Comparison of ENCODE assay signal across 8 cellular contexts in the genomic region with DNA sequence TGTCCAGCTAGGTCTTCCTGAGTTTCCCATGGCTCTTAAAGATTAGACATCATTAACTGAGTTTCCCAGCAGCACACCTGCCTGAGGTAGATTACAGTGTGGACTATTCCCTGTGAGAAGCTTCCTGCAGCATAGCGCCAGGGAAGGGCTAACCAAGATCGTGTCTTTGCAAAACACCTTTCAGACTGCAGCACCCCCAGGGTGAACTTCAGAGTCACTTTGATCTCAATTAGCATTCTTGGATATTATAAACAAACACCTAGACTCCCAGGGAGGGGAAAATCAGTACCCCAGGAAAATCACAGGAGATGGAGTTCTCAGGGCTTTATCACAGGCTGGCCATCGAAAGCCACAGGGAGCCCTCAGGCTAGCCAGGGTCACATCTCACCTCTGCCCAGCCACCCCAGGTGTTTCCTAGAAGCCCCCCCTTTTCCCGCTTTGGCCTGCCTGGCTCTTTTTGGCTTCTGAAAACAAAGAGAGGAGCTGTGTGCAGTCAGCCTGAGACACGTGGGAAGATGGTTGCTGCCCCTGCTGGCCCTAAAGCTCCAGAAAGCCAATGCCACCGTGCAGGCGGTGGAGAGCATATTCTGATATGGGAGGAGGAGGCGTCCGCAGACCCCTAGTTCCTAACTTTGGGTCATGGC. TPM values are rescaled to one million over a fixed set of nuclear protein-coding genes. Genes with fewer than 3 reads are reported as not detected.
DNase-seq lines count a peak whose midpoint lies in the region; ATAC-seq and TF ChIP-seq lines count a peak whose summit lies in the region.

No MANE protein-coding gene starts in this region.

- H2BK12ac ChIP-seq in trophoblast cell (ENCODE audit: low read length): no peak overlapping the region

- H3K18ac ChIP-seq in trophoblast cell (ENCODE audit: low read length): no peak overlapping the region

- no peak overlapping the region for H3K4ac ChIP-seq in trophoblast cell (ENCODE audit: low read depth, low read length)

- H3K36me3 ChIP-seq in BLaER1 (no peaks in the 10 kb centered on the region), Loucy (ENCODE audit: insufficient read depth, low read length) (no peaks in the 10 kb centered on the region), colonic mucosa (no peaks in the 10 kb centered on the region), trophoblast cell (ENCODE audit: control insufficient read depth in 1 of 2, insufficient read depth in 2 of 2, low read length in 2 of 2) (no peaks in the 10 kb centered on the region), GM23248 (ENCODE audit: low read depth) (no peaks in the 10 kb centered on the region)

- no peak for TF ChIP-seq CTCF in Loucy (conservative IDR thresholded peaks at IDR 0.05; ENCODE audit: low read length)
- TF ChIP-seq CTCF in colonic mucosa (IDR thresholded peaks at IDR 0.05): no peak

- H4K91ac ChIP-seq in trophoblast cell (ENCODE audit: low read depth, low read length): no peak overlapping the region

- peak overlapping the region; percentile 81 for H3K4me2 ChIP-seq in BLaER1
- H3K4me2 ChIP-seq in Loucy (ENCODE audit: low read depth, low read length, poor library complexity, severe bottlenecking): peak overlapping the region; percentile 64
- H3K4me2 ChIP-seq in trophoblast cell (ENCODE audit: low read length): peak overlapping the region; percentile 8
- H3K4me2 ChIP-seq in GM23248 (ENCODE audit: unreplicated experiment): no peak overlapping the region

- H3K14ac ChIP-seq in trophoblast cell (ENCODE audit: low read length): peak overlapping the region; percentile 2

- no peaks in the 10 kb centered on the region for H3K27me3 ChIP-seq in BLaER1
- H3K27me3 ChIP-seq in Loucy (ENCODE audit: insufficient read depth, low read length, poor library complexity, severe bottlenecking): no peaks in the 10 kb centered on the region
- no peaks in the 10 kb centered on the region for H3K27me3 ChIP-seq in colonic mucosa
- H3K27me3 ChIP-seq in trophoblast cell (ENCODE audit: insufficient read depth, low read length): no peaks in the 10 kb centered on the region
- peaks cover 4% of the 10 kb centered on the region; the same call in 1 of the 2 replicates for H3K27me3 ChIP-seq in GM23248 (replicated peaks; ENCODE audit: insufficient read depth)

- H3K27ac ChIP-seq in BLaER1: peak overlapping the region; percentile 94
- H3K27ac ChIP-seq in colonic mucosa: peak overlapping the region; percentile 87
- no peak overlapping the region for H3K27ac ChIP-seq in trophoblast cell (ENCODE audit: low read depth, low read length)
- no peak overlapping the region for H3K27ac ChIP-seq in GM23248

- no peak overlapping the region for H2BK120ac ChIP-seq in trophoblast cell (ENCODE audit: insufficient read depth, low read length, poor library complexity)

- DNase-seq in colonic mucosa (no peak), trophoblast cell (no peak), GM23248 (no peak)

- no CpG with 5 or more reads among the region's 9 CpGs for WGBS in trophoblast cell (ENCODE audit: extremely low coverage, insufficient coverage, insufficient read length)
- WGBS in GM23248 (ENCODE audit: low coverage in 1 of 2, low lambda C conversion rate in 2 of 2, missing lambda C conversion rate in 2 of 2), 2 experiments: 75 to 80% methylated on average over 9 of the region's 9 CpGs

- in situ Hi-C loops in GM23248 (cut with MboI): no loop called here

- peak overlapping the region; percentile 76 for H3K9ac ChIP-seq in BLaER1
- peak overlapping the region; percentile 46 for H3K9ac ChIP-seq in Loucy (ENCODE audit: low read depth, low read length, poor library complexity, severe bottlenecking)
- H3K9ac ChIP-seq in colonic mucosa (ENCODE audit: low read depth in 2 of 2, low read length in 2 of 2): peak overlapping the region in 1 of 2 donors; percentile 80
- no peak overlapping the region for H3K9ac ChIP-seq in trophoblast cell (ENCODE audit: low read length)
- H3K9ac ChIP-seq in GM23248: no peak overlapping the region

- H3K9me2 ChIP-seq in Loucy (replicated peaks; ENCODE audit: low read depth, low read length) (no peaks in the 10 kb centered on the region), GM23248 (ENCODE audit: insufficient read depth) (no peaks in the 10 kb centered on the region)

- H3K23ac ChIP-seq in trophoblast cell (ENCODE audit: low read length): no peak overlapping the region

- H3K9me3 ChIP-seq in BLaER1 (no peaks in the 10 kb centered on the region), Loucy (ENCODE audit: insufficient read depth, low read depth, low read length) (no peaks in the 10 kb centered on the region), colonic mucosa (no peaks in the 10 kb centered on the region), trophoblast cell (ENCODE audit: insufficient read depth, low read depth, low read length) (no peaks in the 10 kb centered on the region), GM23248 (ENCODE audit: low read depth) (no peaks in the 10 kb centered on the region)

- no peak overlapping the region for H4K12ac ChIP-seq in trophoblast cell (ENCODE audit: low read depth, low read length)

- no peak overlapping the region for H2BK5ac ChIP-seq in trophoblast cell (ENCODE audit: low read depth, low read length, poor library complexity)

- H3F3A ChIP-seq in Loucy (ENCODE audit: low read depth) (peaks cover 2% of the 10 kb centered on the region; the same call in 1 of the 2 replicates), GM23248 (ENCODE audit: insufficient read depth) (no peaks in the 10 kb centered on the region)

- H4K20me1 ChIP-seq in BLaER1 (no peaks in the 10 kb centered on the region), Loucy (ENCODE audit: insufficient read depth, low read length, poor library complexity, severe bottlenecking) (no peaks in the 10 kb centered on the region), GM23248 (ENCODE audit: insufficient read depth) (no peaks in the 10 kb centered on the region)

- peaks cover 2% of the 10 kb centered on the region for H3K79me1 ChIP-seq in trophoblast cell (ENCODE audit: low read length)

- H3K4me3 ChIP-seq in BLaER1: peak overlapping the region; percentile 11
- H3K4me3 ChIP-seq in Loucy (ENCODE audit: low read length, poor library complexity, severe bottlenecking): no peak overlapping the region
- no peak overlapping the region for H3K4me3 ChIP-seq in colonic mucosa
- H3K4me3 ChIP-seq in trophoblast cell (ENCODE audit: low read depth, low read length): no peak overlapping the region
- no peak overlapping the region for H3K4me3 ChIP-seq in GM23248

- ATAC-seq in GM21528 (IDR thresholded peaks at IDR 0.05; ENCODE audit: low FRiP score, unreplicated experiment) (no peak), GM18867 (IDR thresholded peaks at IDR 0.05; ENCODE audit: unreplicated experiment) (no peak), HG03280 (IDR thresholded peaks at IDR 0.05; ENCODE audit: unreplicated experiment) (no peak)

- H3K4me1 ChIP-seq in BLaER1 (peaks cover 67% of the 10 kb centered on the region), Loucy (ENCODE audit: insufficient read depth, low read length, poor library complexity, severe bottlenecking) (peaks cover 56% of the 10 kb centered on the region), colonic mucosa (peaks cover 37% of the 10 kb centered on the region), trophoblast cell (ENCODE audit: control insufficient read depth in 1 of 2, insufficient read depth in 2 of 2, low read length in 2 of 2) (peaks cover 20 to 21% of the 10 kb centered on the region in 2 experiments), GM23248 (ENCODE audit: insufficient read depth) (peaks cover 6% of the 10 kb centered on the region; the same call in 1 of the 2 replicates)

- H3K79me2 ChIP-seq in Loucy (ENCODE audit: insufficient read depth, low read length) (no peaks in the 10 kb centered on the region), trophoblast cell (ENCODE audit: control insufficient read depth, insufficient read depth, low read length, poor library complexity) (no peaks in the 10 kb centered on the region), GM23248 (ENCODE audit: insufficient read depth) (no peaks in the 10 kb centered on the region)

- intact Hi-C loops in colonic mucosa (cut with DNase I): no loop called here

- no peak overlapping the region for H2AK5ac ChIP-seq in trophoblast cell (ENCODE audit: low read length)

- H2AFZ ChIP-seq in Loucy (ENCODE audit: low read length) (no peak overlapping the region), trophoblast cell (ENCODE audit: insufficient read depth, low read length, poor library complexity) (no peak overlapping the region), GM23248 (no peak overlapping the region)

- no peak overlapping the region for H4K8ac ChIP-seq in trophoblast cell (ENCODE audit: low read depth, low read length)

RNA-seq across cellular contexts. Expression of a gene that starts 18.6 kb away (rescaled TPM):
- total RNA-seq in colonic mucosa: 100 to 1,000 TPM; 111 to 147 TPM
- 46.6 and 47.2 TPM in 2 replicates for polyA plus RNA-seq in trophoblast cell (2013)
- total RNA-seq in GM23248 (2014; rRNA removed; shearing (Covaris generic)): 12.3 and 13.5 TPM in 2 replicates
- 16.8 and 19.0 TPM in 2 replicates for polyA plus RNA-seq in GM23248 (2016; fragmentation: Nextera tagmentation; extraction: Ambion mirVana)

Comparison
In these comparisons a context has a peak if more than half of its experiments do, and no peak if none do; other contexts are left out.
1. H3K27ac ChIP-seq: peak in BLaER1 (single experiment) and colonic mucosa (single experiment); none in trophoblast cell (single experiment) and GM23248 (single experiment).
2. H3K9ac ChIP-seq: peak in BLaER1 (single experiment) and Loucy (single experiment); none in trophoblast cell (single experiment) and GM23248 (single experiment).